Comparison of ENCODE assay signal across 16 cellular contexts in the genomic region with DNA sequence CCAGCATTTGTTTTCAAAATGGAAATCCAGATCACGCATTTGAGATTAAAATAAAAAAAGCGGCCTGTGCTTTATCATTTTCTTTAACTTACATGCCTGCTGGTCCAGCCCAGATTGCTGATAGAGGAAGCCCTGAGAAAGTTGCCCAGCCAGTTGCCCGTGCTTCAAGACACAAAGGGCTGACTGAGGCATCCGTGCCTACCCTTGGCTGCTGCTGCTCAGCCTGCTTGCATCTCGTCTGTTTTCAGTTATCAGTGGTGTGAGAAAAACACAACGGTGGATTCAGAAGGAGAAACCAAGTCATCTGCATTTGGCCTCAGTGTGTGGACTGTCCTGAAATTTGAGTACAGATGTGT.
"Had no signal": no experiment of that assay in that cellular context is flagged by ENCODE, and none has a peak within 500 bp of the region (broad histone marks: within the 10 kb centered on the region; RNA-seq: fewer than 3 reads in every experiment).

No MANE protein-coding gene starts in this region.

- H3K27me3 ChIP-seq: brain microvascular endothelial cell, testis had no signal

- DNase-seq: activated CD4-positive, alpha-beta T cell treated with anti-CD3 and anti-CD28 coated beads, Interleukin-2, amount 10 ng/mL, durations not matched to agents 24 days and 14 days; activated CD4-positive, CD25-positive, alpha-beta regulatory T cell; activated CD8-positive, alpha-beta T cell treated with anti-CD3 and anti-CD28 coated beads, Interleukin-2, amount 10 ng/mL, durations not matched to agents 7 days and 5 days; activated naive CD4-positive, alpha-beta T cell treated with anti-CD3 and anti-CD28 coated beads for 36 hours; activated T-cell treated with anti-CD3 and anti-CD28 coated beads, Interleukin-2, amount 50 U/mL, for 24 hours; brain microvascular endothelial cell; erythroblast; head of caudate nucleus; mesendoderm; nucleus accumbens; T-helper 1 cell; T-helper 9 cell; testis had no signal

- ATAC-seq: activated CD8-positive, alpha-beta T cell treated with anti-CD3 and anti-CD28 coated beads, Interleukin-2, amount 10 ng/mL, durations not matched to agents 7 days and 5 days had no signal

- H3K9me3 ChIP-seq: testis had no signal

- H3K4me1 ChIP-seq: testis had no signal

- H3K36me3 ChIP-seq: brain microvascular endothelial cell had no signal

- H3K27ac ChIP-seq: brain microvascular endothelial cell, coronary artery, testis had no signal

- FAIRE-seq: endometrium, frontal cortex had no signal

- H3K4me3 ChIP-seq: coronary artery, testis had no signal
